In genomic region chr15:85330941-85331588, GRCh38 we compare ENCODE assay signal across 8 cellular contexts. TPM values are rescaled to one million over a fixed set of nuclear protein-coding genes. Genes with fewer than 3 reads are reported as not detected.
DNase-seq lines count a peak whose midpoint lies in the region; ATAC-seq, FAIRE-seq and TF ChIP-seq lines count a peak whose summit lies in the region.

No MANE protein-coding gene starts in this region.

- H3K36me3 ChIP-seq in Peyer's patch (no peaks in the 10 kb centered on the region), pancreas (no peaks in the 10 kb centered on the region), tibial nerve (no peaks in the 10 kb centered on the region)

- H3K27ac Mint-ChIP-seq in activated T-helper 2 cell treated with anti-CD3 and anti-CD28 coated beads, Interferon-gamma antibody, Interleukin-2, Interleukin-4, amounts not matched to agents 10 μg/mL and 5 μg/mL and 100 μg/mL, durations not matched to agents 14 hours and 24 hours and 36 hours: peak overlapping the region; percentile 96

- no peaks in the 10 kb centered on the region for H3K27me3 Mint-ChIP-seq in activated T-helper 2 cell treated with anti-CD3 and anti-CD28 coated beads, Interferon-gamma antibody, Interleukin-2, Interleukin-4, amounts not matched to agents 10 μg/mL and 5 μg/mL and 100 μg/mL, durations not matched to agents 14 hours and 24 hours and 36 hours (ENCODE audit: low read depth)

- no peaks in the 10 kb centered on the region for H3K36me3 Mint-ChIP-seq in activated T-helper 2 cell treated with anti-CD3 and anti-CD28 coated beads, Interferon-gamma antibody, Interleukin-2, Interleukin-4, amounts not matched to agents 10 μg/mL and 5 μg/mL and 100 μg/mL, durations not matched to agents 14 hours and 24 hours and 36 hours (ENCODE audit: low read depth)

- intact Hi-C loops in activated T-helper 2 cell treated with anti-CD3 and anti-CD28 coated beads, Interferon-gamma antibody, Interleukin-2, Interleukin-4, amounts not matched to agents 10 μg/mL and 5 μg/mL and 100 μg/mL, durations not matched to agents 14 hours and 24 hours and 36 hours (cut with micrococcal nuclease): loop anchor here (1.0 to 10.0 kb wide), 9 partner anchors 13 to 314 kb away; partner anchors contain the start of gene AKAP13
- intact Hi-C loops in pancreas (cut with DNase I): no loop called here

- no peaks in the 10 kb centered on the region for H3K9me3 Mint-ChIP-seq in activated T-helper 2 cell treated with anti-CD3 and anti-CD28 coated beads, Interferon-gamma antibody, Interleukin-2, Interleukin-4, amounts not matched to agents 10 μg/mL and 5 μg/mL and 100 μg/mL, durations not matched to agents 14 hours and 24 hours and 36 hours

- H3K4me3 ChIP-seq in Peyer's patch: peak overlapping the region in 1 of 4 donors; percentile 11
- no peak overlapping the region for H3K4me3 ChIP-seq in pancreas
- peak overlapping the region in 1 of 4 donors; percentile 2 for H3K4me3 ChIP-seq in tibial nerve

- H3K4me1 ChIP-seq in Peyer's patch (peaks cover 0 to 28% (median 12%) of the 10 kb centered on the region in 4 donors), foreskin keratinocyte (peaks cover 11% of the 10 kb centered on the region), pancreas (peaks cover 0 to 3% (median 0%) of the 10 kb centered on the region in 3 donors), tibial nerve (peaks cover 0 to 30% (median 16%) of the 10 kb centered on the region in 4 donors)

- H3K27me3 ChIP-seq in Peyer's patch (no peaks in the 10 kb centered on the region), foreskin keratinocyte (no peaks in the 10 kb centered on the region), pancreas (no peaks in the 10 kb centered on the region), tibial nerve (no peaks in the 10 kb centered on the region)

- peak overlapping the region; percentile 84 to 90 (median 86) for H3K27ac ChIP-seq in Peyer's patch
- H3K27ac ChIP-seq in foreskin keratinocyte: no peak overlapping the region
- peak overlapping the region; percentile 53 to 63 (median 60) for H3K27ac ChIP-seq in pancreas
- peak overlapping the region; percentile 84 to 89 (median 86) for H3K27ac ChIP-seq in tibial nerve

- TF ChIP-seq POLR2A in Peyer's patch (IDR thresholded peaks at IDR 0.05): peak in 1 of 2 donors; percentile 11
- no peak for TF ChIP-seq POLR2A in tibial nerve (IDR thresholded peaks at IDR 0.05)

- H3K4me1 Mint-ChIP-seq in activated T-helper 2 cell treated with anti-CD3 and anti-CD28 coated beads, Interferon-gamma antibody, Interleukin-2, Interleukin-4, amounts not matched to agents 10 μg/mL and 5 μg/mL and 100 μg/mL, durations not matched to agents 14 hours and 24 hours and 36 hours (ENCODE audit: low read depth): peaks cover 48% of the 10 kb centered on the region

- TF ChIP-seq EP300 in tibial nerve (IDR thresholded peaks at IDR 0.05): peak; percentile 94 to 95

- ATAC-seq in GM21360 (IDR thresholded peaks at IDR 0.05; ENCODE audit: unreplicated experiment) (peak; percentile 58), foreskin keratinocyte (peak; percentile 93), pancreas (peak; percentile 88 to 92 (median 90))

- H3K4me3 Mint-ChIP-seq in activated T-helper 2 cell treated with anti-CD3 and anti-CD28 coated beads, Interferon-gamma antibody, Interleukin-2, Interleukin-4, amounts not matched to agents 10 μg/mL and 5 μg/mL and 100 μg/mL, durations not matched to agents 14 hours and 24 hours and 36 hours (ENCODE audit: low read depth): peak overlapping the region; percentile 91

- peak; percentile 18 for DNase-seq in DMS153 treated with DMSO at 0.1 percent for 48 hours (lab: John Stamatoyannopoulos, UW; ENCODE audit: unreplicated experiment)
- peak; percentile 69 for DNase-seq in HS-5 (ENCODE audit: low read depth)
- DNase-seq in Peyer's patch: peak; percentile 90 to 97 (median 90)
- peak; percentile 68 for DNase-seq in activated T-helper 2 cell treated with anti-CD3 and anti-CD28 coated beads, Interferon-gamma antibody, Interleukin-2, Interleukin-4, amounts not matched to agents 10 μg/mL and 5 μg/mL and 100 μg/mL, durations not matched to agents 14 hours and 24 hours and 36 hours (ENCODE audit: low spot score)
- peak; percentile 68 to 84 for DNase-seq in foreskin keratinocyte
- DNase-seq in pancreas: peak; percentile 72 to 88 (median 79)
- peak; percentile 85 to 87 for DNase-seq in tibial nerve (ENCODE audit: low spot score in 2 of 2)

- 37 to 43% methylated on average over 13 of the region's 13 CpGs for WGBS in pancreas, 2 donors
- WGBS in tibial nerve, 2 donors: 22 to 34% methylated on average over 12 to 13 of the region's 13 CpGs

- FAIRE-seq in pancreas (lab: Jason Lieb, UNC): no peak

- H3K9me3 ChIP-seq in Peyer's patch: no peaks in the 10 kb centered on the region
- H3K9me3 ChIP-seq in pancreas: no peaks in the 10 kb centered on the region
- H3K9me3 ChIP-seq in tibial nerve: no peaks in the 10 kb centered on the region

- TF ChIP-seq CTCF in Peyer's patch (IDR thresholded peaks at IDR 0.05) (peak; percentile 58 to 92 (median 84)), foreskin keratinocyte (conservative IDR thresholded peaks at IDR 0.05) (peak; percentile 97), pancreas (IDR thresholded peaks at IDR 0.05) (peak; percentile 33 to 55 (median 42)), tibial nerve (IDR thresholded peaks at IDR 0.05) (peak; percentile 53 to 86 (median 84))

RNA-seq across cellular contexts. Expression of gene AKAP13, which starts 49.3 kb away (rescaled TPM):
- total RNA-seq in Peyer's patch (100 to 1,000 TPM; 166 to 742 (median 242) TPM), foreskin keratinocyte (29.7 and 31.9 TPM in 2 replicates), pancreas (100 to 1,000 TPM in 3 of 6 donors, 10 to 100 TPM in 3; 79.9 to 139 (median 113) TPM), tibial nerve (100 to 1,000 TPM; 332 to 362 (median 351) TPM)
- 92.1 and 107 TPM in 2 replicates for total RNA-seq in activated T-helper 2 cell treated with anti-CD3 and anti-CD28 coated beads, Interferon-gamma antibody, Interleukin-2, Interleukin-4, amounts not matched to agents 10 μg/mL and 5 μg/mL and 100 μg/mL, durations not matched to agents 14 hours and 24 hours and 36 hours
- polyA plus RNA-seq in foreskin keratinocyte (7.7 and 8.5 TPM in 2 replicates), pancreas (10 to 100 TPM; 64.9 to 77.4 TPM)

Comparison
In these comparisons a context has a peak if more than half of its experiments do, and no peak if none do; other contexts are left out.
1. DNase-seq: peak in every context shown above with its lines; median percentile 90 in Peyer's patch; 86 in tibial nerve; 79 in pancreas; 76 in foreskin keratinocyte; 69 in HS-5; 68 in activated T-helper 2 cell treated with anti-CD3 and anti-CD28 coated beads, Interferon-gamma antibody, Interleukin-2, Interleukin-4, amounts not matched to agents 10 μg/mL and 5 μg/mL and 100 μg/mL, durations not matched to agents 14 hours and 24 hours and 36 hours; 18 in DMS153 treated with DMSO at 0.1 percent for 48 hours.
2. CTCF ChIP-seq: peak in every context shown above with its lines; median percentile 97 in foreskin keratinocyte; 84 in tibial nerve; 84 in Peyer's patch; 42 in pancreas.